25 cellular contexts compared by ENCODE assay signal in the genomic region with DNA sequence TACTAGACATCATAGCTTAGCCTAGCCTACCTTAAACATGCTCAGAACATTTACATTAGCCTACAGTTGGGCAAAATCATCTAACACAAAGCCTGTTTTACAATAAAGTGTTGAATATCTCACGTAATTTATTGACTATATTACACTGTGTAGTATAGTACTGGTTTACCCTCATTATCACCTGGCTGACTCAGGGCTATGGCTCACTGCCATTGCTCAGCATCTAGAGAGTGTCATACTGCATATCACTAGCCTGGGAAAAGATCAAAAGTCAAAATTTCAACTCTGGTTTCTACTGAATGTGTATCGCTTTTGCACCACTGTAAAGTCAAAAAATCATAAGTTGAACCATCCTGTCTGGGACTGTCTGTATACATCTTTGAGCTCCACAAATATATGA.
"Had no signal": no experiment of that assay in that cellular context is flagged by ENCODE, and none has a peak within 500 bp of the region (broad histone marks: within the 10 kb centered on the region; RNA-seq: fewer than 3 reads in every experiment).

No MANE protein-coding gene starts in this region.

- H3K9me3 Mint-ChIP-seq: activated CD4-positive, alpha-beta T cell treated with anti-CD3 and anti-CD28 coated beads, Interleukin-2, amount 10 ng/mL, durations not matched to agents 24 days and 14 days; activated CD8-positive, alpha-beta T cell treated with anti-CD3 and anti-CD28 coated beads for 36 hours; activated T-cell treated with anti-CD3 and anti-CD28 coated beads, Interleukin-2, amount 50 U/mL, for 4 hours; activated T-helper 2 cell treated with anti-CD3 and anti-CD28 coated beads, Interferon-gamma antibody, Interleukin-2, Interleukin-4, amounts not matched to agents 10 μg/mL and 5 μg/mL and 100 μg/mL, durations not matched to agents 14 hours and 24 hours and 36 hours; memory B cell; natural killer cell treated with Interleukin-12 subunit alpha and Interleukin-12 subunit beta and Interleukin-15 and Interleukin-18, amount 100 ng/mL, for 72 hours had no signal

- H3K4me1 ChIP-seq: colonic mucosa, right atrium auricular region, tibial nerve had no signal

- DNase-seq: activated CD4-positive, alpha-beta T cell treated with anti-CD3 and anti-CD28 coated beads, Interleukin-2, amount 10 ng/mL, durations not matched to agents 24 days and 14 days; activated CD4-positive, CD25-positive, alpha-beta regulatory T cell treated with anti-CD3 and anti-CD28 coated beads, Interleukin-2, amount 50 U/mL, for 72 hours; activated CD8-positive, alpha-beta T cell treated with anti-CD3 and anti-CD28 coated beads for 36 hours; activated T-cell treated with anti-CD3 and anti-CD28 coated beads, Interleukin-2, amount 50 U/mL, for 4 hours; anterior cingulate cortex; cerebellar nuclear complex; colonic mucosa; effector CD8-positive, alpha-beta T cell; erythroblast; head of caudate nucleus; hippocampal formation; kidney; stimulated activated CD4-positive, alpha-beta T cell treated with anti-CD3 and anti-CD28 coated beads, Interleukin-15, amount 100 ng/mL, for 24 hours; stimulated activated CD4-positive, alpha-beta T cell treated with anti-CD3 and anti-CD28 coated beads, Interleukin-2, amount 100 ng/mL, for 24 hours; stimulated activated naive CD4-positive, alpha-beta T cell; SW 1271; T-helper 17 cell; T1000 had no signal

- H3K4me1 Mint-ChIP-seq: activated naive CD4-positive, alpha-beta T cell treated with anti-CD3 and anti-CD28 coated beads, Interleukin-2, amount 50 U/mL, for 24 hours; memory B cell had no signal

- H3K9me3 ChIP-seq: colonic mucosa, right atrium auricular region, tibial nerve had no signal

- H3K27ac Mint-ChIP-seq: activated CD4-positive, alpha-beta T cell treated with anti-CD3 and anti-CD28 coated beads, Interleukin-2, amount 10 ng/mL, durations not matched to agents 24 days and 14 days; activated CD8-positive, alpha-beta T cell treated with anti-CD3 and anti-CD28 coated beads for 36 hours; activated naive CD4-positive, alpha-beta T cell treated with anti-CD3 and anti-CD28 coated beads, Interleukin-2, amount 50 U/mL, for 24 hours; activated T-helper 2 cell treated with anti-CD3 and anti-CD28 coated beads, Interferon-gamma antibody, Interleukin-2, Interleukin-4, amounts not matched to agents 10 μg/mL and 5 μg/mL and 100 μg/mL, durations not matched to agents 14 hours and 24 hours and 36 hours; memory B cell; natural killer cell treated with Interleukin-12 subunit alpha and Interleukin-12 subunit beta and Interleukin-15 and Interleukin-18, amount 100 ng/mL, for 72 hours; T-helper 17 cell had no signal

- H3K27me3 Mint-ChIP-seq: memory B cell had no signal

- H3K4me3 Mint-ChIP-seq: activated CD4-positive, alpha-beta T cell treated with anti-CD3 and anti-CD28 coated beads, Interleukin-2, amount 10 ng/mL, durations not matched to agents 24 days and 14 days; activated CD8-positive, alpha-beta T cell treated with anti-CD3 and anti-CD28 coated beads for 36 hours; activated naive CD4-positive, alpha-beta T cell treated with anti-CD3 and anti-CD28 coated beads, Interleukin-2, amount 50 U/mL, for 24 hours; activated T-cell treated with anti-CD3 and anti-CD28 coated beads, Interleukin-2, amount 50 U/mL, for 4 hours; memory B cell; natural killer cell treated with Interleukin-12 subunit alpha and Interleukin-12 subunit beta and Interleukin-15 and Interleukin-18, amount 100 ng/mL, for 72 hours; T-helper 17 cell had no signal

- H3K36me3 Mint-ChIP-seq: activated naive CD4-positive, alpha-beta T cell treated with anti-CD3 and anti-CD28 coated beads, Interleukin-2, amount 50 U/mL, for 24 hours; memory B cell; natural killer cell treated with Interleukin-12 subunit alpha and Interleukin-12 subunit beta and Interleukin-15 and Interleukin-18, amount 100 ng/mL, for 72 hours had no signal

- H3K27ac ChIP-seq: cardiac muscle cell, colonic mucosa, right atrium auricular region, tibial nerve had no signal

- H3K27me3 ChIP-seq: cardiac muscle cell, colonic mucosa, right atrium auricular region, tibial nerve had no signal

- H3K4me3 ChIP-seq: cardiac muscle cell, colonic mucosa, right atrium auricular region, tibial nerve had no signal

- H3K36me3 ChIP-seq: cardiac muscle cell, colonic mucosa, right atrium auricular region, tibial nerve had no signal

- ATAC-seq: activated CD8-positive, alpha-beta T cell treated with anti-CD3 and anti-CD28 coated beads for 36 hours; activated T-cell treated with anti-CD3 and anti-CD28 coated beads, Interleukin-2, amount 50 U/mL, for 4 hours; natural killer cell treated with Interleukin-12 subunit alpha and Interleukin-12 subunit beta and Interleukin-15 and Interleukin-18, amount 100 ng/mL, for 72 hours; T-helper 17 cell had no signal
